18 cellular contexts compared by ENCODE assay signal in the genomic region with DNA sequence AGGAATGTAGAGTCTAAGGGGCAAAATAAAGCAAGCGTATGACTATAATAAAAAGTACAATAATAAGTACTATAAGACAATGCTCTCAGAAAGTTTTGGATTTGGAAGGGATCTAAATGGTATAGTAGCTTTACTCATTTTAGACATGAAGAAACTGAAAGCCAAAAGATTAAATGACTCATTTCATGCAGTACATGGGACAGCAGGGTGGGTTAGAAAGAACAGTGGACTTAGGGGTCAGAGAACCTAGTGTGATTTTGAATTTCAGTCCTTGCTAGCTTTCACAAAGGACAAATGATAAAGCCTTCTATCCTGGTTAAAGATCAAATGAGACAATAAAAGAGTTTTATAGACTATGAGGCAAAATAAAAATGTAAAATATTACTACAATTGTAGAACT. TPM values are rescaled to one million over a fixed set of nuclear protein-coding genes. Genes with fewer than 3 reads are reported as not detected.
DNase-seq lines count a peak whose midpoint lies in the region; ATAC-seq and TF ChIP-seq lines count a peak whose summit lies in the region.
"Had no signal": no experiment of that assay in that cellular context is flagged by ENCODE, and none has a peak within 500 bp of the region (broad histone marks: within the 10 kb centered on the region; RNA-seq: fewer than 3 reads in every experiment).

No MANE protein-coding gene starts in this region.

- H3K27me3 ChIP-seq in hepatocyte = no peaks in the 10 kb centered on the region

- no peaks in the 10 kb centered on the region for H3K9me3 Mint-ChIP-seq in stimulated activated naive B cell treated with anti-CD40 and anti-IgM and Interleukin-4, amounts not matched to agents 10 μg/mL and 1 μg/mL and 100 μg/mL, for 72 hours
- H3K9me3 Mint-ChIP-seq: activated T-cell treated with anti-CD3 and anti-CD28 coated beads, Interleukin-2, amount 50 U/mL, for 4 hours; immature natural killer cell; memory B cell; T-helper 2 cell treated with Interferon-gamma antibody and Interleukin-4, amounts not matched to agents 5 μg/mL and 100 μg/mL, for 36 hours had no signal

- H3K4me1 ChIP-seq in hepatocyte (ENCODE audit: insufficient read depth) = no peaks in the 10 kb centered on the region
- H3K4me1 ChIP-seq: gastrocnemius medialis, tibial nerve had no signal

- ATAC-seq in GM18517 (IDR thresholded peaks at IDR 0.05; ENCODE audit: unreplicated experiment) (peak; percentile 65), GM19438 (IDR thresholded peaks at IDR 0.05; ENCODE audit: low read depth, unreplicated experiment) (peak; percentile 52), HG02678 (IDR thresholded peaks at IDR 0.05; ENCODE audit: unreplicated experiment) (peak; percentile 43), HG03442 (IDR thresholded peaks at IDR 0.05; ENCODE audit: unreplicated experiment) (peak; percentile 68)
- ATAC-seq in stimulated activated naive B cell treated with anti-CD40 and anti-IgM and Interleukin-4, amounts not matched to agents 10 μg/mL and 1 μg/mL and 100 μg/mL, for 72 hours (replicated peaks) = no peak
- ATAC-seq: gastrocnemius medialis, Right ventricle myocardium inferior had no signal

- no peak overlapping the region for H3K27ac ChIP-seq in hepatocyte
- H3K27ac ChIP-seq: gastrocnemius medialis, tibial nerve had no signal

- H3K4me3 ChIP-seq in hepatocyte = no peak overlapping the region
- H3K4me3 ChIP-seq: gastrocnemius medialis, tibial nerve had no signal

- no peaks in the 10 kb centered on the region for H3K9me2 ChIP-seq in hepatocyte (replicated peaks; ENCODE audit: insufficient read depth)

- H3K4me1 Mint-ChIP-seq in stimulated activated naive B cell treated with anti-CD40 and anti-IgM and Interleukin-4, amounts not matched to agents 10 μg/mL and 1 μg/mL and 100 μg/mL, for 72 hours = no peaks in the 10 kb centered on the region
- H3K4me1 Mint-ChIP-seq: immature natural killer cell had no signal

- TF ChIP-seq CTCF in hepatocyte (IDR thresholded peaks at IDR 0.05; ENCODE audit: poor library complexity) = no peak

- H3K27me3 Mint-ChIP-seq in stimulated activated naive B cell treated with anti-CD40 and anti-IgM and Interleukin-4, amounts not matched to agents 10 μg/mL and 1 μg/mL and 100 μg/mL, for 72 hours = peaks cover 5 to 10% of the 10 kb centered on the region in 2 donors

- no peak overlapping the region for H3K27ac Mint-ChIP-seq in stimulated activated naive B cell treated with anti-CD40 and anti-IgM and Interleukin-4, amounts not matched to agents 10 μg/mL and 1 μg/mL and 100 μg/mL, for 72 hours
- H3K27ac Mint-ChIP-seq: immature natural killer cell; memory B cell; T-helper 2 cell treated with Interferon-gamma antibody and Interleukin-4, amounts not matched to agents 5 μg/mL and 100 μg/mL, for 36 hours had no signal

- H3K36me3 ChIP-seq in hepatocyte (replicated peaks; ENCODE audit: insufficient read depth, low read depth) = no peaks in the 10 kb centered on the region
- H3K36me3 ChIP-seq: gastrocnemius medialis, tibial nerve had no signal

- H2AFZ ChIP-seq in hepatocyte = no peak overlapping the region

- no peaks in the 10 kb centered on the region for H4K20me1 ChIP-seq in hepatocyte (ENCODE audit: insufficient read depth, poor library complexity, severe bottlenecking)

- H3K79me2 ChIP-seq in hepatocyte = no peaks in the 10 kb centered on the region

- no peaks in the 10 kb centered on the region for H3K9me3 ChIP-seq in hepatocyte (ENCODE audit: low read depth)
- H3K9me3 ChIP-seq: gastrocnemius medialis, tibial nerve had no signal

- DNase-seq in activated CD4-positive, alpha-beta T cell treated with anti-CD3 and anti-CD28 coated beads for 1 hour = no peak
- DNase-seq in stimulated activated naive B cell treated with anti-CD40 and anti-IgM and Interleukin-4, amounts not matched to agents 10 μg/mL and 1 μg/mL and 100 μg/mL, for 72 hours = no peak
- DNase-seq in hepatocyte (ENCODE audit: low spot score) (no peak), NCI-H2196 (lab: John Stamatoyannopoulos, UW; ENCODE audit: unreplicated experiment) (no peak)
- DNase-seq: activated CD4-positive, alpha-beta T cell treated with anti-CD3 and anti-CD28 coated beads for 48 hours; activated T-cell treated with anti-CD3 and anti-CD28 coated beads, Interleukin-2, amount 50 U/mL, for 4 hours; gastrocnemius medialis; immature natural killer cell; MV-4-11 had no signal

- H3K4me3 Mint-ChIP-seq in stimulated activated naive B cell treated with anti-CD40 and anti-IgM and Interleukin-4, amounts not matched to agents 10 μg/mL and 1 μg/mL and 100 μg/mL, for 72 hours = no peak overlapping the region
- H3K4me3 Mint-ChIP-seq: activated T-cell treated with anti-CD3 and anti-CD28 coated beads, Interleukin-2, amount 50 U/mL, for 4 hours; immature natural killer cell; memory B cell; T-helper 2 cell treated with Interferon-gamma antibody and Interleukin-4, amounts not matched to agents 5 μg/mL and 100 μg/mL, for 36 hours had no signal

- H3K36me3 Mint-ChIP-seq in stimulated activated naive B cell treated with anti-CD40 and anti-IgM and Interleukin-4, amounts not matched to agents 10 μg/mL and 1 μg/mL and 100 μg/mL, for 72 hours = no peaks in the 10 kb centered on the region
- H3K36me3 Mint-ChIP-seq: immature natural killer cell, memory B cell had no signal

- WGBS in hepatocyte (ENCODE audit: low lambda C conversion rate, missing lambda C conversion rate) = 97% methylated on average over 1 of the region's 1 CpG

- H3K4me2 ChIP-seq in hepatocyte = no peak overlapping the region

RNA-seq across cellular contexts. Expression of a gene that starts 6.8 kb away (rescaled TPM):
- 34.8 and 51.1 TPM in 2 replicates for total RNA-seq in hepatocyte
- 15.5 and 17.7 TPM in 2 replicates for polyA plus RNA-seq in hepatocyte

RNA-seq across cellular contexts. Expression of a gene that starts 41.5 kb away (rescaled TPM):
- 4.3 and 5.5 TPM in 2 replicates for total RNA-seq in hepatocyte
- polyA plus RNA-seq in hepatocyte = 2.2 and 4.7 TPM in 2 replicates
- total RNA-seq: endothelial cell of umbilical vein, gastrocnemius medialis, tibial nerve had no signal
- polyA plus RNA-seq: endothelial cell of umbilical vein, immature natural killer cell had no signal

Comparison
In these comparisons a context has a peak if more than half of its experiments do, and no peak if none do; other contexts are left out.
1. ATAC-seq: peak in GM18517 (single experiment), GM19438 (single experiment), HG02678 (single experiment) and HG03442 (single experiment); none in stimulated activated naive B cell treated with anti-CD40 and anti-IgM and Interleukin-4, amounts not matched to agents 10 μg/mL and 1 μg/mL and 100 μg/mL, for 72 hours (0 of 2).